ENCODE assay signal across 8 cellular contexts in the genomic region with DNA sequence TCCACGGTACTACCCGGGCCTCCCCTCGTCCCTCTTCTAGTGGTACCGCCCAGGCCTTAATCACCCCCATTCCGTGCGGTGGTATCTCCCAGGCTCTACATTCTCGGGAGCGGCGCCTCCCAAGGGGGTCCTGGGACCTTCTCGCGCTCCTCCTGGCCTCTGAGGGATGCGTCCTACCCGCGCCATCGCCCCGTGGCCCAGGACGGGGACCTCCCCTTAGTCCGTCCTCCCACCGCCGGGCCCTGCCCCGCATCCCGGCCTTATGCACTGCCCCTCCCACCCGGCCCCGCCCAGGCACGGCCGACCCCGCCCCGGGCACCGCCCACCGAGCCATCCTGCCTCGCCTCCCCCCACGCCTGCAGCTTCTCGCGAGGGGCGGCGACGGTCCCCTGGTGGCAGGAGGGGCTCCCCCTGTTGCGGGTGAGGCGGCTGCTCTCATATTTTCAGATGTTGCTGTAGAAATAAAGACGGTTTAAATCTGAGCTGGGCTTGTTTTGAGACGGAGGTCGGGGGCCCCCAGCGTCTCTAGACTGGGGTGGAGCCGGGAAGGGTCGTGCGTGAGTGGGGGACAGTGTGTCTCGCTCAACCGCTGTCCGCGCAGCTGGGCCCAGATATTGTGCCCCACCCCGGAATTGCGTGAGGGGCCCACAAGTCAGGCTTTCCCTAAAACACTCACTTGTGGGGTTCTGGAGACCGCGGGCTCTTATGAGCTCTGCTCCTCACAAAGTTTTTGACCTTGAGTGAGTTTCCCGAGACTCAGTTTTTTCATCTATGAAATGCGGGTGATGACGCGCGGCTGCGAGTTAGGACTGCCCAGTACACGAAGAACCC. TPM values are rescaled to one million over a fixed set of nuclear protein-coding genes. Genes with fewer than 3 reads are reported as not detected.
A peak's percentile ranks its signal among the peaks of the same experiment; 100 is the strongest.
DNase-seq lines count a peak whose midpoint lies in the region; ATAC-seq and TF ChIP-seq lines count a peak whose summit lies in the region.

No MANE protein-coding gene starts in this region.

- 0 to 1% (median 1%) methylated on average over 57 to 61 of the region's 61 CpGs for WGBS in adipose tissue, 3 donors
- 0% methylated on average over 61 of the region's 61 CpGs for WGBS in heart right ventricle, 2 donors

- peak; percentile 86 for DNase-seq in EL
- peak; percentile 72 to 78 for DNase-seq in Kasumi-1 (lab: John Stamatoyannopoulos, UW)
- DNase-seq in SW480 (ENCODE audit: low spot score), result peak; percentile 78
- peak; percentile 91 to 94 for DNase-seq in heart right ventricle
- DNase-seq in posterior cingulate gyrus, result peak; percentile 76 to 98 (median 86)
- peak; percentile 94 for DNase-seq in type B pancreatic cell (ENCODE audit: extremely low spot score, unreplicated experiment)

- peaks cover 7 to 33% (median 24%) of the 10 kb centered on the region in 9 donors for H3K4me1 ChIP-seq in heart right ventricle

- H3K27me3 ChIP-seq in heart right ventricle, result no peaks in the 10 kb centered on the region

- intact Hi-C loops in heart right ventricle (cut with DNase I) (no loop called here), posterior cingulate gyrus (cut with DNase I) (no loop called here)

- peaks cover 10% of the 10 kb centered on the region for H3K4me1 Mint-ChIP-seq in type B pancreatic cell (ENCODE audit: unreplicated experiment)

- no peaks in the 10 kb centered on the region for H3K9me3 Mint-ChIP-seq in type B pancreatic cell

- TF ChIP-seq CTCF in heart right ventricle (IDR thresholded peaks at IDR 0.05) (peak in 5 of 9 donors; percentile 11 to 31 (median 17)), type B pancreatic cell (conservative IDR thresholded peaks at IDR 0.05) (peak; percentile 58)

- peak overlapping the region; percentile 76 for H3K27ac ChIP-seq in adipose tissue (ENCODE audit: low read depth, low read length)
- H3K27ac ChIP-seq in heart right ventricle, result peak overlapping the region; percentile 84 to 99 (median 98)

- peak overlapping the region; percentile 99 for H3K27ac Mint-ChIP-seq in type B pancreatic cell

- H3K4me3 ChIP-seq in heart right ventricle, result peak overlapping the region; percentile 53 to 97 (median 86)

- peak overlapping the region; percentile 97 for H3K4me3 Mint-ChIP-seq in type B pancreatic cell

- peaks cover 0 to 63% (median 8%) of the 10 kb centered on the region in 9 donors for H3K36me3 ChIP-seq in heart right ventricle

- H3K27me3 Mint-ChIP-seq in type B pancreatic cell, result no peaks in the 10 kb centered on the region

- no peaks in the 10 kb centered on the region for H3K9me3 ChIP-seq in heart right ventricle

- ATAC-seq in GM21723 (IDR thresholded peaks at IDR 0.05; ENCODE audit: unreplicated experiment) (peak; percentile 51), heart right ventricle (peak; percentile 82 to 90 (median 88))

- H3K36me3 Mint-ChIP-seq in type B pancreatic cell, result no peaks in the 10 kb centered on the region

RNA-seq across cellular contexts. Expression of a gene that starts 0.8 kb away (rescaled TPM):
- polyA plus RNA-seq in adipose tissue (100 to 1,000 TPM in 2 of 3 donors, 10 to 100 TPM in 1; 70.3 to 188 (median 183) TPM), heart right ventricle (100 to 1,000 TPM; 129 to 132 TPM)
- total RNA-seq in heart right ventricle (100 to 1,000 TPM; 117 to 153 (median 132) TPM), type B pancreatic cell (ENCODE audit: low replicate concordance) (96.4 and 122 TPM in 2 replicates)

RNA-seq across cellular contexts. Expression of a gene that starts 10.1 kb away (rescaled TPM):
- 10 to 100 TPM in 2 of 3 donors, 1 to 10 TPM in 1; 7.1 to 14.4 (median 14.2) TPM for polyA plus RNA-seq in adipose tissue
- total RNA-seq in heart right ventricle, result 10 to 100 TPM; 24.4 to 46.8 (median 33.4) TPM
- polyA plus RNA-seq in heart right ventricle, result 10 to 100 TPM; 36.1 to 36.3 TPM
- total RNA-seq in type B pancreatic cell (ENCODE audit: low replicate concordance), result 31.1 and 49.6 TPM in 2 replicates

RNA-seq across cellular contexts. Expression of a gene that starts 10.4 kb away (rescaled TPM):
- polyA plus RNA-seq in adipose tissue, result 1 to 10 TPM in 1 of 3 donors, under 1 TPM in 1, not detected in 1; 0.16 to 1.3 TPM
- total RNA-seq in heart right ventricle, result under 1 TPM in 3 of 10 donors, not detected in 7; 0.45 to 0.57 (median 0.49) TPM
- under 1 TPM; 0.06 to 0.44 TPM for polyA plus RNA-seq in heart right ventricle
- total RNA-seq in type B pancreatic cell (ENCODE audit: low replicate concordance), result 21.3 and 23.2 TPM in 2 replicates

RNA-seq across cellular contexts. Expression of a gene that starts 21.3 kb away (rescaled TPM):
- polyA plus RNA-seq in adipose tissue (10 to 100 TPM; 62.9 to 84.3 (median 78.5) TPM), heart right ventricle (100 to 1,000 TPM in 1 of 2 donors, 10 to 100 TPM in 1; 54.9 to 168 TPM)
- total RNA-seq in heart right ventricle (10 to 100 TPM; 38.3 to 75.0 (median 51.9) TPM), type B pancreatic cell (ENCODE audit: low replicate concordance) (87.0 and 133 TPM in 2 replicates)

RNA-seq across cellular contexts. Expression of a gene that starts 24.1 kb away (rescaled TPM):
- polyA plus RNA-seq in adipose tissue (1 to 10 TPM in 1 of 3 donors, under 1 TPM in 2; 0.22 to 1.3 (median 0.75) TPM), heart right ventricle (under 1 TPM in 1 of 2 donors, not detected in 1; 0.10 TPM)
- total RNA-seq in heart right ventricle (under 1 TPM in 4 of 10 donors, not detected in 6; 0.17 to 0.24 (median 0.20) TPM), type B pancreatic cell (ENCODE audit: low replicate concordance) (2.1 and 2.6 TPM in 2 replicates)

Comparison
In these comparisons a context has a peak if more than half of its experiments do, and no peak if none do; other contexts are left out.
1. Peak in every context shown above with its lines: DNase-seq, ATAC-seq, H3K4me3 ChIP-seq and H3K27ac ChIP-seq.
2. RNA of a gene that starts 10.4 kb away (total RNA-seq): 21.3 to 23.2 TPM in type B pancreatic cell; 0.45 to 0.57 TPM in heart right ventricle; every median in the first group is over 10 times any median in the second.